14 cellular contexts compared by ENCODE assay signal in genomic region chr15:72970965-72971746, GRCh38.
DNase-seq lines count a peak whose midpoint lies in the region; ATAC-seq and TF ChIP-seq lines count a peak whose summit lies in the region.
"Had no signal": no experiment of that assay in that cellular context is flagged by ENCODE, and none has a peak within 500 bp of the region (broad histone marks: within the 10 kb centered on the region; RNA-seq: fewer than 3 reads in every experiment).

No MANE protein-coding gene starts in this region.

- DNase-seq in breast epithelium (ENCODE audit: low spot score in 2 of 2) (no peak), mammary epithelial cell (no peak), fibroblast of villous mesenchyme (ENCODE audit: low read depth) (peak; percentile 12), osteoblast (ENCODE audit: insufficient read length, low spot score, missing footprints) (peak; percentile 68), vagina (ENCODE audit: extremely low spot score in 2 of 2) (no peak), SHP77 treated with DMSO at 0.1 percent for 48 hours (lab: John Stamatoyannopoulos, UW) (no peak), NCI-H146 (lab: John Stamatoyannopoulos, UW) (no peak), mucosa of descending colon (no peak)
- DNase-seq: activated gamma-delta T cell treated with Interleukin-2 at 50 U/mL for 16 hours; effector memory CD8-positive, alpha-beta T cell; MM.1S; substantia nigra; WERI-Rb-1 had no signal

- H3K27ac ChIP-seq in breast epithelium (peak overlapping the region; percentile 46 to 77), mammary epithelial cell (ENCODE audit: insufficient read depth, low read depth, low read length) (no peak overlapping the region), osteoblast (ENCODE audit: low read depth, low read length) (peak overlapping the region; percentile 5), vagina (peak overlapping the region; percentile 69)
- H3K27ac ChIP-seq: WERI-Rb-1 had no signal

- H3K4me1 ChIP-seq in breast epithelium (no peaks in the 10 kb centered on the region), mammary epithelial cell (ENCODE audit: insufficient read depth, low read length) (no peaks in the 10 kb centered on the region), osteoblast (ENCODE audit: insufficient read depth, low read length) (peaks cover 19% of the 10 kb centered on the region), vagina (peaks cover 11% of the 10 kb centered on the region), mucosa of descending colon (ENCODE audit: low read depth) (peaks cover 17% of the 10 kb centered on the region)

- ATAC-seq in mucosa of descending colon: no peak
- ATAC-seq: effector memory CD8-positive, alpha-beta T cell; HCT116 had no signal

- 48% methylated on average over 11 of the region's 12 CpGs for WGBS in mammary epithelial cell (ENCODE audit: low coverage, missing lambda C conversion rate)

- H3K27me3 ChIP-seq in breast epithelium (no peaks in the 10 kb centered on the region), mammary epithelial cell (ENCODE audit: insufficient read depth, low read length) (no peaks in the 10 kb centered on the region), osteoblast (ENCODE audit: insufficient read depth, low read length) (no peaks in the 10 kb centered on the region), vagina (no peaks in the 10 kb centered on the region)

- no peaks in the 10 kb centered on the region for H3K36me3 ChIP-seq in breast epithelium
- H3K36me3 ChIP-seq in mammary epithelial cell (ENCODE audit: insufficient read depth, low read length): no peaks in the 10 kb centered on the region
- H3K36me3 ChIP-seq in osteoblast (ENCODE audit: insufficient read depth, low read length): no peaks in the 10 kb centered on the region
- H3K36me3 ChIP-seq in vagina: no peaks in the 10 kb centered on the region
- H3K36me3 ChIP-seq in mucosa of descending colon (ENCODE audit: low read depth): no peaks in the 10 kb centered on the region
- H3K36me3 ChIP-seq: WERI-Rb-1 had no signal

- H4K20me1 ChIP-seq in mammary epithelial cell (ENCODE audit: insufficient read depth, low read length): no peaks in the 10 kb centered on the region
- H4K20me1 ChIP-seq in osteoblast (ENCODE audit: insufficient read depth, low read length): no peaks in the 10 kb centered on the region

- H3K9me3 ChIP-seq in breast epithelium: no peaks in the 10 kb centered on the region
- no peaks in the 10 kb centered on the region for H3K9me3 ChIP-seq in mammary epithelial cell (replicated peaks; ENCODE audit: insufficient read depth, low read length)
- no peaks in the 10 kb centered on the region for H3K9me3 ChIP-seq in osteoblast (ENCODE audit: low read depth, low read length)
- H3K9me3 ChIP-seq in vagina: no peaks in the 10 kb centered on the region
- no peaks in the 10 kb centered on the region for H3K9me3 ChIP-seq in mucosa of descending colon

- H3K4me3 ChIP-seq in breast epithelium (peak overlapping the region; percentile 23 to 60 (median 30)), mammary epithelial cell (replicated peaks in 1 of 3; ENCODE audit: insufficient read depth in 1 of 3, low read depth in 2 of 3, low read length in 3 of 3) (no peak overlapping the region), fibroblast of villous mesenchyme (ENCODE audit: low read depth, low read length) (peak overlapping the region; percentile 15), osteoblast (ENCODE audit: insufficient read depth, low read length) (peak overlapping the region; percentile 66), vagina (peak overlapping the region; percentile 28 to 40), mucosa of descending colon (no peak overlapping the region)

- in situ Hi-C loops in mammary epithelial cell (cut with MboI; ENCODE audit: low sequenced_read_pairs in 2 of 2): no loop called here

- H3K4me2 ChIP-seq in mammary epithelial cell (ENCODE audit: insufficient read depth, low read depth, low read length): no peak overlapping the region
- peak overlapping the region; percentile 91 for H3K4me2 ChIP-seq in osteoblast (ENCODE audit: insufficient read depth, low read length)

- dilution Hi-C loops in mammary epithelial cell (cut with HindIII; ENCODE audit: low sequenced_read_pairs): no loop called here

- CTCF ChIA-PET in mammary epithelial cell (lab: Charles Lee; ENCODE audit: low non-redundant PET): no interaction called here

- no TSS peak for BruUV-seq in mammary epithelial cell (replicated peaks; lab: Mats Ljungman, UMichigan)

- TF ChIP-seq POLR2A in breast epithelium (IDR thresholded peaks at IDR 0.05) (no peak), vagina (IDR thresholded peaks at IDR 0.05) (no peak)

- intact Hi-C loops in breast epithelium (cut with DNase I; ENCODE audit: low total_unique reads) (loop anchor here (5.0 kb wide), 1 partner anchor 376 kb away; no protein-coding TSS in a partner anchor), mammary epithelial cell (cut with micrococcal nuclease) (no loop called here), vagina (cut with DNase I) (loop anchor here (10.0 kb wide), 1 partner anchor 84 kb away; the partner anchor contains the start of gene NEO1), mucosa of descending colon (cut with DNase I, micrococcal nuclease) (no loop called here)

- H3K9ac ChIP-seq in mammary epithelial cell (ENCODE audit: insufficient read depth, low read length): no peak overlapping the region

- no peak for TF ChIP-seq CTCF in breast epithelium (IDR thresholded peaks at IDR 0.05)
- no peak for TF ChIP-seq CTCF in mammary epithelial cell (conservative IDR thresholded peaks at IDR 0.05 in 1 of 2, IDR thresholded peaks at IDR 0.05 in 1 of 2; ENCODE audit: extremely low read depth in 1 of 2, insufficient read depth in 1 of 2, low read depth in 1 of 2, low read length in 2 of 2)
- no peak for TF ChIP-seq CTCF in fibroblast of villous mesenchyme (IDR thresholded peaks at IDR 0.05; ENCODE audit: insufficient read depth, low read depth, low read length)
- no peak for TF ChIP-seq CTCF in osteoblast (IDR thresholded peaks at IDR 0.05; ENCODE audit: extremely low read depth, low read depth, low read length)
- no peak for TF ChIP-seq CTCF in vagina (IDR thresholded peaks at IDR 0.05)
- no peak for TF ChIP-seq CTCF in mucosa of descending colon (IDR thresholded peaks at IDR 0.05)

- no peak overlapping the region for H2AFZ ChIP-seq in mammary epithelial cell (ENCODE audit: low read depth, low read length)
- peak overlapping the region; percentile 95 for H2AFZ ChIP-seq in osteoblast (ENCODE audit: low read length)

- H3K79me2 ChIP-seq in mammary epithelial cell (ENCODE audit: insufficient read depth, low read length) (no peaks in the 10 kb centered on the region), osteoblast (ENCODE audit: insufficient read depth, low read length) (no peaks in the 10 kb centered on the region)

Comparison
In these comparisons a context has a peak if more than half of its experiments do, and no peak if none do; other contexts are left out.
1. H3K4me3 ChIP-seq: peak in breast epithelium (3 of 3), fibroblast of villous mesenchyme (single experiment), osteoblast (single experiment) and vagina (2 of 2); none in mammary epithelial cell (0 of 3) and mucosa of descending colon (single experiment).
2. intact Hi-C loops: an anchor here in breast epithelium (5.0 kb wide) and vagina (10.0 kb wide); none called in mammary epithelial cell and mucosa of descending colon.
3. DNase-seq: peak in fibroblast of villous mesenchyme (single experiment) and osteoblast (single experiment); none in breast epithelium (0 of 2), mammary epithelial cell (single experiment), vagina (0 of 2), SHP77 treated with DMSO at 0.1 percent for 48 hours (single experiment), NCI-H146 (single experiment) and mucosa of descending colon (0 of 3).